In the genomic region with DNA sequence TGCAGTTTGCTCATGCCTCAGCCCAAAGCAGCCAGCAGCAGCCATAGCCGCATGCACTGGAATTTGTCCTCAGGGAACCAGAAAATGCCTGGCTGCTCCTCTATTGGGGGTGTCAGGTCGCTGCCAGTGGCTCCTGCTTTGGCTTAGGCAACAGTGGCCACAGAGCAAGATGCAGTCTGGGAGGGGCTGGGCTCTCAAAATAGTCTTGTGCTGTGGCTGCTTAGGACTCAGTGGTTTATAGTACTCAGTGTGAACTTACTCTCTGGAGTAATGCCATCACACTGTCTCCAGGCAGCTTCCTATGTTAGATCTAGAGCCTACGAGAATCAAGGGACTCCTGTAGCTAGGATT, we compare ENCODE assay signal across 21 cellular contexts. TPM values are rescaled to one million over a fixed set of nuclear protein-coding genes. Genes with fewer than 3 reads are reported as not detected.
DNase-seq lines count a peak whose midpoint lies in the region; ATAC-seq and TF ChIP-seq lines count a peak whose summit lies in the region.
"Had no signal": no experiment of that assay in that cellular context is flagged by ENCODE, and none has a peak within 500 bp of the region (broad histone marks: within the 10 kb centered on the region; RNA-seq: fewer than 3 reads in every experiment).

No MANE protein-coding gene starts in this region.

- no peak overlapping the region for H3K4me3 ChIP-seq in heart right ventricle

- TF ChIP-seq CTCF in activated CD8-positive, alpha-beta T cell treated with anti-CD3 and anti-CD28 coated beads for 36 hours (IDR thresholded peaks at IDR 0.05), result no peak
- TF ChIP-seq CTCF in heart right ventricle (IDR thresholded peaks at IDR 0.05), result no peak

- intact Hi-C loops in activated CD8-positive, alpha-beta T cell treated with anti-CD3 and anti-CD28 coated beads for 36 hours (cut with micrococcal nuclease), result no loop called here
- intact Hi-C loops in heart right ventricle (cut with DNase I), result no loop called here

- peaks cover 0 to 25% (median 5%) of the 10 kb centered on the region in 11 donors for H3K9me3 ChIP-seq in heart right ventricle

- peak overlapping the region in 1 of 10 donors; percentile 3 for H3K27ac ChIP-seq in heart right ventricle

- WGBS in heart right ventricle, 2 donors, result 42 to 45% methylated on average over 3 of the region's 3 CpGs

- peaks cover 0 to 85% (median 14%) of the 10 kb centered on the region in 9 donors for H3K36me3 ChIP-seq in heart right ventricle

- CTCF ChIA-PET in activated CD8-positive, alpha-beta T cell treated with anti-CD3 and anti-CD28 coated beads for 36 hours (lab: Charles Lee), result no interaction called here

- peaks cover 93% of the 10 kb centered on the region for H3K36me3 Mint-ChIP-seq in activated CD8-positive, alpha-beta T cell treated with anti-CD3 and anti-CD28 coated beads for 36 hours (ENCODE audit: low read depth)
- peaks cover 69% of the 10 kb centered on the region for H3K36me3 Mint-ChIP-seq in natural killer cell treated with Interleukin-12 subunit alpha and Interleukin-12 subunit beta and Interleukin-15 and Interleukin-18, amount 100 ng/mL, for 72 hours

- no peak overlapping the region for H3K4me3 Mint-ChIP-seq in activated CD8-positive, alpha-beta T cell treated with anti-CD3 and anti-CD28 coated beads for 36 hours
- no peak overlapping the region for H3K4me3 Mint-ChIP-seq in natural killer cell treated with Interleukin-12 subunit alpha and Interleukin-12 subunit beta and Interleukin-15 and Interleukin-18, amount 100 ng/mL, for 72 hours
- H3K4me3 Mint-ChIP-seq: activated T-cell treated with anti-CD3 and anti-CD28 coated beads, Interleukin-2, amount 50 U/mL, for 4 hours; endodermal cell; nephron had no signal

- H3K9me3 Mint-ChIP-seq in activated CD8-positive, alpha-beta T cell treated with anti-CD3 and anti-CD28 coated beads for 36 hours, result peaks cover 23% of the 10 kb centered on the region
- peaks cover 3% of the 10 kb centered on the region for H3K9me3 Mint-ChIP-seq in natural killer cell treated with Interleukin-12 subunit alpha and Interleukin-12 subunit beta and Interleukin-15 and Interleukin-18, amount 100 ng/mL, for 72 hours

- peaks cover 0 to 29% (median 9%) of the 10 kb centered on the region in 9 donors for H3K4me1 ChIP-seq in heart right ventricle

- ATAC-seq in activated CD8-positive, alpha-beta T cell treated with anti-CD3 and anti-CD28 coated beads for 36 hours, result no peak
- peak in 7 of 8 donors; percentile 46 to 97 (median 81) for ATAC-seq in heart right ventricle
- peak; percentile 66 to 73 for ATAC-seq in natural killer cell treated with Interleukin-12 subunit alpha and Interleukin-12 subunit beta and Interleukin-15 and Interleukin-18, amount 100 ng/mL, for 72 hours
- ATAC-seq in GM19397 (IDR thresholded peaks at IDR 0.05; ENCODE audit: unreplicated experiment), result no peak
- ATAC-seq: activated T-cell treated with anti-CD3 and anti-CD28 coated beads, Interleukin-2, amount 50 U/mL, for 4 hours; HCT116; left lobe of liver had no signal

- H3K27me3 Mint-ChIP-seq in activated CD8-positive, alpha-beta T cell treated with anti-CD3 and anti-CD28 coated beads for 36 hours, result no peaks in the 10 kb centered on the region
- no peaks in the 10 kb centered on the region for H3K27me3 Mint-ChIP-seq in natural killer cell treated with Interleukin-12 subunit alpha and Interleukin-12 subunit beta and Interleukin-15 and Interleukin-18, amount 100 ng/mL, for 72 hours

- POLR2A ChIA-PET in activated CD8-positive, alpha-beta T cell treated with anti-CD3 and anti-CD28 coated beads for 36 hours (lab: Charles Lee), result no interaction called here

- peak; percentile 29 for DNase-seq in AG20443 (ENCODE audit: low spot score)
- no peak for DNase-seq in activated CD8-positive, alpha-beta T cell treated with anti-CD3 and anti-CD28 coated beads for 36 hours
- DNase-seq in heart right ventricle, result peak in 1 of 2 donors; percentile 7
- no peak for DNase-seq in natural killer cell treated with Interleukin-12 subunit alpha and Interleukin-12 subunit beta and Interleukin-15 and Interleukin-18, amount 100 ng/mL, for 72 hours (ENCODE audit: low spot score)
- DNase-seq in GF-D8 (lab: John Stamatoyannopoulos, UW), result no peak
- DNase-seq in T-helper 9 cell, result no peak
- no peak for DNase-seq in NOMO-1 treated with DMSO at 0.1 percent for 48 hours (lab: John Stamatoyannopoulos, UW; ENCODE audit: unreplicated experiment)
- DNase-seq: activated T-cell treated with anti-CD3 and anti-CD28 coated beads, Interleukin-2, amount 50 U/mL, for 4 hours; endodermal cell; foreskin fibroblast; Kasumi-1; NCI-H1436; NCI-H226; NK-92 treated with Interleukin-12 subunit alpha and Interleukin-12 subunit beta, amount 100 ng/mL, for 24 hours; retina; stimulated activated CD4-positive, alpha-beta T cell treated with anti-CD3 and anti-CD28 coated beads, Interleukin-1b, Interleukin-23, amount 100 ng/mL, for 48 hours; T1000 had no signal

- peak overlapping the region; percentile 79 for H3K27ac Mint-ChIP-seq in activated CD8-positive, alpha-beta T cell treated with anti-CD3 and anti-CD28 coated beads for 36 hours
- H3K27ac Mint-ChIP-seq in natural killer cell treated with Interleukin-12 subunit alpha and Interleukin-12 subunit beta and Interleukin-15 and Interleukin-18, amount 100 ng/mL, for 72 hours, result peak overlapping the region in 1 of 2 donors; percentile 70
- H3K27ac Mint-ChIP-seq: endodermal cell, nephron had no signal

- H3K4me1 Mint-ChIP-seq in activated CD8-positive, alpha-beta T cell treated with anti-CD3 and anti-CD28 coated beads for 36 hours (ENCODE audit: low read depth), result peaks cover 84% of the 10 kb centered on the region
- H3K4me1 Mint-ChIP-seq in natural killer cell treated with Interleukin-12 subunit alpha and Interleukin-12 subunit beta and Interleukin-15 and Interleukin-18, amount 100 ng/mL, for 72 hours (ENCODE audit: low read depth in 2 of 2), result peaks cover 61 to 71% of the 10 kb centered on the region in 2 donors
- H3K4me1 Mint-ChIP-seq: nephron had no signal

- H3K27me3 ChIP-seq in heart right ventricle, result no peaks in the 10 kb centered on the region

RNA-seq across cellular contexts. Expression of gene CD55, which starts 25.1 kb away (rescaled TPM):
- 100 to 1,000 TPM; 100 to 102 TPM for total RNA-seq in activated CD8-positive, alpha-beta T cell treated with anti-CD3 and anti-CD28 coated beads for 36 hours
- 100 to 1,000 TPM in 3 of 10 donors, 10 to 100 TPM in 7; 69.5 to 132 (median 81.4) TPM for total RNA-seq in heart right ventricle
- polyA plus RNA-seq in heart right ventricle, result 10 to 100 TPM; 25.3 to 90.6 TPM
- 10 to 100 TPM; 41.5 to 84.0 TPM for total RNA-seq in natural killer cell treated with Interleukin-12 subunit alpha and Interleukin-12 subunit beta and Interleukin-15 and Interleukin-18, amount 100 ng/mL, for 72 hours

Comparison
In these comparisons a context has a peak if more than half of its experiments do, and no peak if none do; other contexts are left out.
1. ATAC-seq: peak in heart right ventricle (7 of 8) and natural killer cell treated with Interleukin-12 subunit alpha and Interleukin-12 subunit beta and Interleukin-15 and Interleukin-18, amount 100 ng/mL, for 72 hours (2 of 2); none in activated CD8-positive, alpha-beta T cell treated with anti-CD3 and anti-CD28 coated beads for 36 hours (single experiment) and GM19397 (single experiment).